1 cellular context compared by ENCODE assay signal in the genomic region with DNA sequence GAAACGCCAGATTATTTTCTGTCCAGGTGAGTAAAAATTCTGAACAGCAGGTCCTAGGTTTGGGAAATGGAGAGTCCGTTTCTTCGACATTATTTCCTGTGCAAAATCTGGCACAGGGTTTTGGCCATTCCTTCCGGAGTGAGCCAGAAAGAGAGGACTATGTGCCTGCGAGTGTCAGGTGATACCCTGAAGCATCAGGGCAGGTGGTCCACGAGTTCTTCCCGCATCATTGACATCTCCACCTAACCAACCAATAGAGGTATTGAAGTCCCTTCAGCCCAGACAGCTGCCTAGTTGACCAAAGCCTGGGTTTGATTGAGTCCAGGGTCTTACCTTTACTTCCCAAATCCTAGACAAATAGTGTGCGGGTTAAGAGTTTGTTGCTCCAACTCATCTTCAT.
TF ChIP-seq lines count a peak whose summit lies in the region.

No MANE protein-coding gene starts in this region.

TF ChIP-seq in GM12878, 131 proteins besides CTCF, POLR2A, EP300 and RAD21:
- TF ChIP-seq EZH2 (IDR thresholded peaks at IDR 0.05; ENCODE audit: borderline replicate concordance, control insufficient read depth, low read depth, low read length) (no peak), BCL11A (IDR thresholded peaks at IDR 0.05; ENCODE audit: low read depth, low read length) (no peak), NR2C1 (IDR thresholded peaks at IDR 0.05) (no peak), SREBF2 (IDR thresholded peaks at IDR 0.05; ENCODE audit: low read length) (no peak), BHLHE40 (IDR thresholded peaks at IDR 0.05; ENCODE audit: borderline replicate concordance in 1 of 2, low read depth in 2 of 2, low read length in 1 of 2) (no peak), NBN (IDR thresholded peaks at IDR 0.05) (no peak), IRF4 (IDR thresholded peaks at IDR 0.05; ENCODE audit: low read depth, low read length) (no peak)
